ENCODE assay signal across 8 cellular contexts in genomic region chr3:150409125-150409526, GRCh38. TPM values are rescaled to one million over a fixed set of nuclear protein-coding genes. Genes with fewer than 3 reads are reported as not detected.
DNase-seq lines count a peak whose midpoint lies in the region; ATAC-seq and TF ChIP-seq lines count a peak whose summit lies in the region.

No MANE protein-coding gene starts in this region.

- no peaks in the 10 kb centered on the region for H3K9me3 Mint-ChIP-seq in activated T-helper 2 cell treated with anti-CD3 and anti-CD28 coated beads, Interferon-gamma antibody, Interleukin-2, Interleukin-4, amounts not matched to agents 10 μg/mL and 5 μg/mL and 100 μg/mL, durations not matched to agents 14 hours and 24 hours and 36 hours

- peaks cover 6% of the 10 kb centered on the region for H3K27me3 Mint-ChIP-seq in activated T-helper 2 cell treated with anti-CD3 and anti-CD28 coated beads, Interferon-gamma antibody, Interleukin-2, Interleukin-4, amounts not matched to agents 10 μg/mL and 5 μg/mL and 100 μg/mL, durations not matched to agents 14 hours and 24 hours and 36 hours (ENCODE audit: low read depth)

- H3K9me3 ChIP-seq in A673 (ENCODE audit: low read depth, low read length, poor library complexity, severe bottlenecking) (no peaks in the 10 kb centered on the region), iPS-20b (ENCODE audit: insufficient read depth, low read depth, low read length) (no peaks in the 10 kb centered on the region), stomach smooth muscle (ENCODE audit: control insufficient read depth in 2 of 2, low read length in 2 of 2) (no peaks in the 10 kb centered on the region)

- ATAC-seq in GM21529 (IDR thresholded peaks at IDR 0.05; ENCODE audit: unreplicated experiment), result peak; percentile 18
- ATAC-seq in HG03097 (IDR thresholded peaks at IDR 0.05; ENCODE audit: low FRiP score, unreplicated experiment), result no peak

- peaks cover 33% of the 10 kb centered on the region for H3K4me1 Mint-ChIP-seq in activated T-helper 2 cell treated with anti-CD3 and anti-CD28 coated beads, Interferon-gamma antibody, Interleukin-2, Interleukin-4, amounts not matched to agents 10 μg/mL and 5 μg/mL and 100 μg/mL, durations not matched to agents 14 hours and 24 hours and 36 hours (ENCODE audit: low read depth)

- BruUV-seq in A673 (replicated peaks; lab: Mats Ljungman, UMichigan), result no TSS peak

- H3K4me1 ChIP-seq in A673 (ENCODE audit: insufficient read depth, low read length, poor library complexity, severe bottlenecking), result peaks cover 16% of the 10 kb centered on the region
- H3K4me1 ChIP-seq in iPS-20b (ENCODE audit: insufficient read depth, low read length), result peaks cover 7% of the 10 kb centered on the region; the same call in 1 of the 2 replicates
- H3K4me1 ChIP-seq in stomach smooth muscle (ENCODE audit: control insufficient read depth, insufficient read depth, low read length), result no peaks in the 10 kb centered on the region

- H3K36me3 ChIP-seq in A673 (ENCODE audit: insufficient read depth, low read length, poor library complexity, severe bottlenecking) (no peaks in the 10 kb centered on the region), iPS-20b (ENCODE audit: insufficient read depth, low read depth, low read length) (no peaks in the 10 kb centered on the region; the same call in 1 of the 2 replicates), stomach smooth muscle (ENCODE audit: control insufficient read depth in 2 of 2, insufficient read depth in 2 of 2, low read length in 2 of 2) (no peaks in the 10 kb centered on the region)

- H3K27ac Mint-ChIP-seq in activated T-helper 2 cell treated with anti-CD3 and anti-CD28 coated beads, Interferon-gamma antibody, Interleukin-2, Interleukin-4, amounts not matched to agents 10 μg/mL and 5 μg/mL and 100 μg/mL, durations not matched to agents 14 hours and 24 hours and 36 hours, result peak overlapping the region; percentile 90

- DNase-seq in A673 (ENCODE audit: low spot score), result no peak
- no peak for DNase-seq in activated T-helper 2 cell treated with anti-CD3 and anti-CD28 coated beads, Interferon-gamma antibody, Interleukin-2, Interleukin-4, amounts not matched to agents 10 μg/mL and 5 μg/mL and 100 μg/mL, durations not matched to agents 14 hours and 24 hours and 36 hours (ENCODE audit: low spot score)
- no peak for DNase-seq in superior temporal gyrus (ENCODE audit: extremely low spot score)
- DNase-seq in activated CD8-positive, alpha-beta memory T cell treated with anti-CD3 and anti-CD28 coated beads for 24 hours, result no peak

- TF ChIP-seq CTCF in A673 (conservative IDR thresholded peaks at IDR 0.05; ENCODE audit: low read depth, low read length), result no peak

- H3K36me3 Mint-ChIP-seq in activated T-helper 2 cell treated with anti-CD3 and anti-CD28 coated beads, Interferon-gamma antibody, Interleukin-2, Interleukin-4, amounts not matched to agents 10 μg/mL and 5 μg/mL and 100 μg/mL, durations not matched to agents 14 hours and 24 hours and 36 hours (ENCODE audit: low read depth), result peaks cover 32% of the 10 kb centered on the region

- H3K9ac ChIP-seq in iPS-20b (ENCODE audit: low read depth, low read length) (peak overlapping the region; percentile 81), stomach smooth muscle (ENCODE audit: low read length in 2 of 2) (peak overlapping the region; percentile 92 to 96)

- H3K27me3 ChIP-seq in A673 (replicated peaks; ENCODE audit: insufficient read depth, low read depth, low read length, poor library complexity), result no peaks in the 10 kb centered on the region
- H3K27me3 ChIP-seq in iPS-20b (ENCODE audit: insufficient read depth, low read length), result no peaks in the 10 kb centered on the region
- H3K27me3 ChIP-seq in stomach smooth muscle (ENCODE audit: control insufficient read depth in 1 of 2, insufficient read depth in 2 of 2, low read length in 2 of 2), result no peaks in the 10 kb centered on the region

- POLR2A ChIA-PET in A673 (lab: Charles Lee; ENCODE audit: low non-redundant PET), result interaction anchor here (0.6 to 0.7 kb wide), 2 partner anchors 79 to 456 kb away, joined by 3 to 4 read pairs; no protein-coding TSS in a partner anchor

- H3K27ac ChIP-seq in A673 (ENCODE audit: low read depth, low read length, poor library complexity, severe bottlenecking) (peak overlapping the region; percentile 97), iPS-20b (ENCODE audit: low read length) (no peak overlapping the region), stomach smooth muscle (ENCODE audit: low read length) (peak overlapping the region; percentile 96)

- intact Hi-C loops in A673 (cut with micrococcal nuclease; ENCODE audit: unreplicated experiment), result loop anchor here (2.0 kb wide), 1 partner anchor 138 kb away; the partner anchor contains the start of genes EIF2A and SERP1
- intact Hi-C loops in activated T-helper 2 cell treated with anti-CD3 and anti-CD28 coated beads, Interferon-gamma antibody, Interleukin-2, Interleukin-4, amounts not matched to agents 10 μg/mL and 5 μg/mL and 100 μg/mL, durations not matched to agents 14 hours and 24 hours and 36 hours (cut with micrococcal nuclease), result loop anchor here (2.0 to 5.0 kb wide), 4 partner anchors 107 to 438 kb away; partner anchors contain the start of gene PFN2

- H3K4me3 ChIP-seq in A673 (ENCODE audit: low read depth, low read length, poor library complexity, severe bottlenecking) (peak overlapping the region; percentile 84), iPS-20b (ENCODE audit: low read length) (peak overlapping the region; percentile 92), stomach smooth muscle (ENCODE audit: low read length in 2 of 2) (peak overlapping the region; percentile 94)

- CTCF ChIA-PET in A673 (lab: Charles Lee), result interaction anchor here (1.3 to 2.0 kb wide), 2 partner anchors 86 kb away, joined by 7 to 13 read pairs; no protein-coding TSS in a partner anchor

- peak overlapping the region; percentile 93 for H3K4me3 Mint-ChIP-seq in activated T-helper 2 cell treated with anti-CD3 and anti-CD28 coated beads, Interferon-gamma antibody, Interleukin-2, Interleukin-4, amounts not matched to agents 10 μg/mL and 5 μg/mL and 100 μg/mL, durations not matched to agents 14 hours and 24 hours and 36 hours (ENCODE audit: low read depth)

RNA-seq across cellular contexts. Expression of gene TSC22D2, which starts 1.0 kb away (rescaled TPM):
- 28.8 and 28.9 TPM in 2 replicates for total RNA-seq in A673 (2021)
- total RNA-seq in activated T-helper 2 cell treated with anti-CD3 and anti-CD28 coated beads, Interferon-gamma antibody, Interleukin-2, Interleukin-4, amounts not matched to agents 10 μg/mL and 5 μg/mL and 100 μg/mL, durations not matched to agents 14 hours and 24 hours and 36 hours, result 20.3 and 21.3 TPM in 2 replicates
